In genomic region chr17:31657876-31658275, GRCh38 we compare ENCODE assay signal across 36 cellular contexts.
"Had no signal": no experiment of that assay in that cellular context is flagged by ENCODE, and none has a peak within 500 bp of the region (broad histone marks: within the 10 kb centered on the region; RNA-seq: fewer than 3 reads in every experiment).

No MANE protein-coding gene starts in this region.

- DNase-seq: activated B cell treated with CpG ODN at 0.5 μM for 24 hours; activated CD4-positive, alpha-beta memory T cell treated with anti-CD3 and anti-CD28 coated beads for 36 hours; activated CD4-positive, alpha-beta T cell treated with anti-CD3 and anti-CD28 coated beads for 4 hours; activated CD4-positive, alpha-beta T cell treated with anti-CD3 and anti-CD28 coated beads, Interleukin-2, amount 50 U/mL, for 1 hour; activated CD4-positive, CD25-positive, alpha-beta regulatory T cell treated with anti-CD3 and anti-CD28 coated beads, Interleukin-2, amount 50 U/mL, for 72 hours; activated gamma-delta T cell treated with Interleukin-2 at 50 U/mL for 16 hours; activated naive CD4-positive, alpha-beta T cell treated with anti-CD3 and anti-CD28 coated beads for 36 hours; activated T-cell treated with anti-CD3 and anti-CD28 coated beads for 4 hours; activated T-cell treated with anti-CD3 and anti-CD28 coated beads, Interleukin-2, amount 50 U/mL, for 4 hours; amniotic stem cell; aorta; brain microvascular endothelial cell; central memory CD4-positive, alpha-beta T cell; MM.1S; MV-4-11; NCI-H1092; NCI-H1436 treated with DMSO at 0.1 percent for 48 hours; NCI-H1694 treated with DMSO at 0.1 percent for 48 hours; NCI-H2029; NCI-H2171; NCI-H510A; NCI-H526; NCI-H748 treated with DMSO at 0.1 percent for 48 hours; NK-92 treated with Interleukin-12 subunit alpha and Interleukin-12 subunit beta, amount 100 ng/mL, for 24 hours; PC-3; Peyer's patch; RPMI8226; SHP77 treated with DMSO at 0.1 percent for 48 hours; SK-N-SH had no signal

- H3K4me2 ChIP-seq: KMS-11, SK-N-SH had no signal

- H3K36me3 ChIP-seq: brain microvascular endothelial cell, Peyer's patch, SJSA1 had no signal

- H3K9ac ChIP-seq: KMS-11, SK-N-SH had no signal

- H3K4me3 ChIP-seq: Peyer's patch, SJSA1 had no signal

- ATAC-seq: activated naive CD4-positive, alpha-beta T cell treated with anti-CD3 and anti-CD28 coated beads, Interleukin-2, amount 50 U/mL, for 72 hours; activated T-cell treated with anti-CD3 and anti-CD28 coated beads, Interleukin-2, amount 50 U/mL, for 4 hours; PC-3 had no signal

- H3K27me3 ChIP-seq: brain microvascular endothelial cell, Peyer's patch, SJSA1 had no signal

- H3K4me1 ChIP-seq: Peyer's patch, SJSA1 had no signal

- H3K4me3 Mint-ChIP-seq: activated B cell treated with CpG ODN at 0.5 μM for 24 hours; activated CD4-positive, alpha-beta memory T cell treated with anti-CD3 and anti-CD28 coated beads for 36 hours; activated naive CD4-positive, alpha-beta T cell treated with anti-CD3 and anti-CD28 coated beads for 36 hours; activated T-cell treated with anti-CD3 and anti-CD28 coated beads, Interleukin-2, amount 50 U/mL, for 4 hours; activated T-helper 1 cell treated with anti-CD3 and anti-CD28 coated beads, Interleukin-12 subunit alpha, Interleukin-12 subunit beta, Interleukin-2, Interleukin-4 antibody, amounts not matched to agents 30 ng/mL and 10 ng/mL and 1 ng/mL, durations not matched to agents 14 hours and 24 hours and 36 hours; T-helper 1 cell treated with Interleukin-12 subunit alpha and Interleukin-12 subunit beta and Interleukin-4 antibody, amounts not matched to agents 30 μg/mL and 1 μg/mL, for 36 hours; T-helper 2 cell treated with Interferon-gamma antibody and Interleukin-4, amounts not matched to agents 5 μg/mL and 100 μg/mL, for 36 hours had no signal

- H3K27ac ChIP-seq: brain microvascular endothelial cell, KMS-11, Peyer's patch, SJSA1, VCaP had no signal

- H3K9me3 ChIP-seq: SJSA1, SK-N-SH had no signal

- H3K27ac Mint-ChIP-seq: activated B cell treated with CpG ODN at 0.5 μM for 24 hours; activated CD4-positive, alpha-beta memory T cell treated with anti-CD3 and anti-CD28 coated beads for 36 hours; activated naive CD4-positive, alpha-beta T cell treated with anti-CD3 and anti-CD28 coated beads for 36 hours; activated naive CD4-positive, alpha-beta T cell treated with anti-CD3 and anti-CD28 coated beads, Interleukin-2, amount 50 U/mL, for 72 hours; activated T-helper 1 cell treated with anti-CD3 and anti-CD28 coated beads, Interleukin-12 subunit alpha, Interleukin-12 subunit beta, Interleukin-2, Interleukin-4 antibody, amounts not matched to agents 30 ng/mL and 10 ng/mL and 1 ng/mL, durations not matched to agents 14 hours and 24 hours and 36 hours; T-helper 1 cell treated with Interleukin-12 subunit alpha and Interleukin-12 subunit beta and Interleukin-4 antibody, amounts not matched to agents 30 μg/mL and 1 μg/mL, for 36 hours; T-helper 2 cell treated with Interferon-gamma antibody and Interleukin-4, amounts not matched to agents 5 μg/mL and 100 μg/mL, for 36 hours had no signal
